ENCODE assay signal across 25 cellular contexts in genomic region chr19:29773141-29773540, GRCh38. TPM values are rescaled to one million over a fixed set of nuclear protein-coding genes. Genes with fewer than 3 reads are reported as not detected.
A peak's percentile ranks its signal among the peaks of the same experiment; 100 is the strongest.
DNase-seq lines count a peak whose midpoint lies in the region; ATAC-seq and TF ChIP-seq lines count a peak whose summit lies in the region.
"Had no signal": no experiment of that assay in that cellular context is flagged by ENCODE, and none has a peak within 500 bp of the region (broad histone marks: within the 10 kb centered on the region; RNA-seq: fewer than 3 reads in every experiment).

No MANE protein-coding gene starts in this region.

- H4K8ac ChIP-seq in mesenchymal stem cell (ENCODE audit: low read length) (peak overlapping the region; percentile 45), neuronal stem cell (ENCODE audit: low read depth, low read length) (no peak overlapping the region)

- H2AK5ac ChIP-seq in mesenchymal stem cell (ENCODE audit: low read length, severe bottlenecking) (no peak overlapping the region), neuronal stem cell (ENCODE audit: low read depth, low read length) (peak overlapping the region; percentile 67)

- H3K4ac ChIP-seq in mesenchymal stem cell (ENCODE audit: low read depth in 1 of 2, low read length in 2 of 2) (peak overlapping the region in 1 of 2 experiments; percentile 77), neuronal stem cell (ENCODE audit: low read length) (no peak overlapping the region)

- intact Hi-C loops in Right ventricle myocardium inferior (cut with DNase I) = no loop called here
- intact Hi-C loops in Right ventricle myocardium superior (cut with DNase I) = no loop called here
- intact Hi-C loops in natural killer cell (cut with micrococcal nuclease) = no loop called here

- H3K27me3 Mint-ChIP-seq in natural killer cell (ENCODE audit: low read depth in 2 of 2) = peaks cover 0 to 2% of the 10 kb centered on the region in 2 donors
- H3K27me3 Mint-ChIP-seq: CD4-positive, alpha-beta T cell had no signal

- no peaks in the 10 kb centered on the region for H3K9me3 ChIP-seq in mesenchymal stem cell (ENCODE audit: control insufficient read depth, low read length)
- no peaks in the 10 kb centered on the region for H3K9me3 ChIP-seq in neuronal stem cell (replicated peaks in 1 of 2; ENCODE audit: control insufficient read depth in 2 of 2, insufficient read depth in 1 of 2, low read depth in 1 of 2, low read length in 2 of 2)
- H3K9me3 ChIP-seq: A549; BLaER1 treated with 17β-estradiol and CSF1 and Interleukin-3, amounts not matched to agents 10 nM and 100 nM; Caco-2 had no signal

- ATAC-seq in Right ventricle myocardium inferior (no peak), Right ventricle myocardium superior (ENCODE audit: poor library complexity) (no peak), HG03108 (IDR thresholded peaks at IDR 0.05; ENCODE audit: unreplicated experiment) (no peak), GM21737 (IDR thresholded peaks at IDR 0.05; ENCODE audit: unreplicated experiment) (no peak), natural killer cell (no peak)
- ATAC-seq: A549; CD8-positive, alpha-beta T cell; GM12878 had no signal

- H2BK120ac ChIP-seq in mesenchymal stem cell (ENCODE audit: low read depth, low read length) (no peak overlapping the region), neuronal stem cell (ENCODE audit: low read depth, low read length) (no peak overlapping the region)

- H3K4me2 ChIP-seq in mesenchymal stem cell (ENCODE audit: low read length, poor library complexity, severe bottlenecking) = no peak overlapping the region
- H3K4me2 ChIP-seq in neuronal stem cell (ENCODE audit: insufficient read depth, low read length, poor library complexity, severe bottlenecking) = no peak overlapping the region
- H3K4me2 ChIP-seq: A549; BLaER1 treated with 17β-estradiol and CSF1 and Interleukin-3, amounts not matched to agents 10 nM and 100 nM had no signal

- no peak overlapping the region for H3K23ac ChIP-seq in mesenchymal stem cell (ENCODE audit: low read length in 2 of 2)
- no peak overlapping the region for H3K23ac ChIP-seq in neuronal stem cell (ENCODE audit: low read depth, low read length, poor library complexity)

- no peak overlapping the region for H3K4me3 Mint-ChIP-seq in natural killer cell
- H3K4me3 Mint-ChIP-seq: B cell; CD4-positive, alpha-beta T cell; CD8-positive, alpha-beta T cell had no signal

- H2BK12ac ChIP-seq in mesenchymal stem cell (ENCODE audit: low read length in 2 of 2) (peak overlapping the region in 1 of 2 experiments; percentile 52), neuronal stem cell (ENCODE audit: low read length) (no peak overlapping the region)

- H3K79me1 ChIP-seq in mesenchymal stem cell (replicated peaks; ENCODE audit: low read length, poor library complexity, severe bottlenecking) (no peaks in the 10 kb centered on the region), neuronal stem cell (ENCODE audit: low read depth, low read length) (no peaks in the 10 kb centered on the region)

- peaks cover 6% of the 10 kb centered on the region for H3K4me1 ChIP-seq in mesenchymal stem cell (ENCODE audit: control insufficient read depth, insufficient read depth, low read depth, low read length)
- peaks cover 6 to 7% of the 10 kb centered on the region in 2 donors for H3K4me1 ChIP-seq in neuronal stem cell (ENCODE audit: control insufficient read depth in 2 of 2, insufficient read depth in 1 of 2, low read depth in 1 of 2, low read length in 2 of 2)
- H3K4me1 ChIP-seq: Caco-2 had no signal

- no peak for TF ChIP-seq CTCF in natural killer cell (IDR thresholded peaks at IDR 0.05)

- H3K36me3 Mint-ChIP-seq in natural killer cell = no peaks in the 10 kb centered on the region
- H3K36me3 Mint-ChIP-seq: CD8-positive, alpha-beta T cell had no signal

- H3K4me3 ChIP-seq in mesenchymal stem cell (ENCODE audit: insufficient read depth in 1 of 2, low read depth in 1 of 2, low read length in 2 of 2) (no peak overlapping the region), neuronal stem cell (ENCODE audit: low read length in 2 of 2) (no peak overlapping the region)
- H3K4me3 ChIP-seq: A549; BLaER1 treated with 17β-estradiol and CSF1 and Interleukin-3, amounts not matched to agents 10 nM and 100 nM; GM12878 had no signal

- H3K14ac ChIP-seq in mesenchymal stem cell (ENCODE audit: low read length in 2 of 2) (no peak overlapping the region), neuronal stem cell (ENCODE audit: low read length) (no peak overlapping the region)

- H3K18ac ChIP-seq in mesenchymal stem cell (ENCODE audit: low read depth in 1 of 2, low read length in 2 of 2) (no peak overlapping the region), neuronal stem cell (ENCODE audit: low read length) (peak overlapping the region; percentile 2)

- H3K27ac ChIP-seq in mesenchymal stem cell (ENCODE audit: low read length, poor library complexity, severe bottlenecking) (no peak overlapping the region), neuronal stem cell (replicated peaks; ENCODE audit: low read length) (no peak overlapping the region)
- H3K27ac ChIP-seq: 22Rv1; A549; BLaER1 treated with 17β-estradiol and CSF1 and Interleukin-3, amounts not matched to agents 10 nM and 100 nM; C4-2B had no signal

- H2AFZ ChIP-seq in mesenchymal stem cell (ENCODE audit: low read depth, low read length) (no peak overlapping the region), neuronal stem cell (ENCODE audit: low read length) (no peak overlapping the region)

- H4K91ac ChIP-seq in mesenchymal stem cell (ENCODE audit: low read length) (peak overlapping the region; percentile 77), neuronal stem cell (ENCODE audit: low read depth, low read length, poor library complexity) (no peak overlapping the region)

- 95% methylated on average over 6 of the region's 8 CpGs for WGBS in mesenchymal stem cell
- no CpG with 5 or more reads among the region's 8 CpGs for WGBS in neuronal stem cell (ENCODE audit: extremely low coverage in 2 of 2, insufficient read length in 2 of 2, insufficient replicate concordance in 1 of 2), 2 donors

- DNase-seq in Right ventricle myocardium inferior (ENCODE audit: missing footprints) = peak; percentile 4
- no peak for DNase-seq in Right ventricle myocardium superior
- no peak for DNase-seq in mesenchymal stem cell
- DNase-seq in neuronal stem cell (ENCODE audit: low spot score) = no peak
- no peak for DNase-seq in natural killer cell
- DNase-seq: AML-193; Caco-2; Calu3; CD4-positive, alpha-beta T cell; CD8-positive, alpha-beta T cell; DMS 273 treated with DMSO at 0.1 percent for 48 hours; DMS153; DMS53; DMS79; DND-41; EL; GDM1 had no signal

- H2BK15ac ChIP-seq in mesenchymal stem cell (ENCODE audit: low read depth, poor library complexity, severe bottlenecking) = no peak overlapping the region
- peak overlapping the region; percentile 61 for H2BK15ac ChIP-seq in neuronal stem cell (ENCODE audit: low read length)

- H3K27ac Mint-ChIP-seq in natural killer cell = no peak overlapping the region
- H3K27ac Mint-ChIP-seq: B cell; CD4-positive, alpha-beta T cell; CD8-positive, alpha-beta T cell had no signal

- H3K9me3 Mint-ChIP-seq in natural killer cell = no peaks in the 10 kb centered on the region
- H3K9me3 Mint-ChIP-seq: CD4-positive, alpha-beta T cell; CD8-positive, alpha-beta T cell had no signal

- H3K36me3 ChIP-seq in mesenchymal stem cell (ENCODE audit: control insufficient read depth in 1 of 2, insufficient read depth in 2 of 2, low read depth in 1 of 2, low read length in 2 of 2) (no peaks in the 10 kb centered on the region), neuronal stem cell (replicated peaks in 1 of 2; ENCODE audit: control insufficient read depth in 2 of 2, insufficient read depth in 2 of 2, low read length in 2 of 2) (no peaks in the 10 kb centered on the region)
- H3K36me3 ChIP-seq: BLaER1 treated with 17β-estradiol and CSF1 and Interleukin-3, amounts not matched to agents 10 nM and 100 nM had no signal

- H3K4me1 Mint-ChIP-seq in natural killer cell = no peaks in the 10 kb centered on the region
- H3K4me1 Mint-ChIP-seq: B cell had no signal

- H3K27me3 ChIP-seq in mesenchymal stem cell (ENCODE audit: control insufficient read depth in 1 of 2, insufficient read depth in 1 of 2, low read length in 2 of 2) (peaks cover 13 to 27% of the 10 kb centered on the region in 2 experiments), neuronal stem cell (ENCODE audit: control insufficient read depth in 3 of 3, insufficient read depth in 3 of 3, low read depth in 1 of 3, low read length in 3 of 3) (peaks cover 0 to 2% (median 0%) of the 10 kb centered on the region in 3 experiments)
- H3K27me3 ChIP-seq: BLaER1 treated with 17β-estradiol and CSF1 and Interleukin-3, amounts not matched to agents 10 nM and 100 nM had no signal

- H2BK5ac ChIP-seq in mesenchymal stem cell (ENCODE audit: low read depth, low read length, poor library complexity, severe bottlenecking) = no peak overlapping the region
- H2BK5ac ChIP-seq in neuronal stem cell (ENCODE audit: low read length) = no peak overlapping the region

- H3K9ac ChIP-seq in mesenchymal stem cell (ENCODE audit: low read length) (no peak overlapping the region), neuronal stem cell (ENCODE audit: low read depth, low read length, poor library complexity) (no peak overlapping the region)
- H3K9ac ChIP-seq: BLaER1 treated with 17β-estradiol and CSF1 and Interleukin-3, amounts not matched to agents 10 nM and 100 nM had no signal

RNA-seq across cellular contexts. Expression of gene CCNE1, which starts 38.6 kb away (rescaled TPM):
- total RNA-seq in Right ventricle myocardium inferior = 3.1 TPM
- total RNA-seq in Right ventricle myocardium superior = 4.1 TPM
- polyA plus RNA-seq in mesenchymal stem cell (2013, experiment 1 of 2) = 9.8 TPM
- polyA plus RNA-seq in mesenchymal stem cell (2013, experiment 2 of 2) = 9.8 TPM
- 15.7 TPM for polyA plus RNA-seq in neuronal stem cell (2013, experiment 1 of 2)
- 15.8 TPM for polyA plus RNA-seq in neuronal stem cell (2013, experiment 2 of 2)
- total RNA-seq in natural killer cell = 1 to 10 TPM; 2.6 to 6.7 (median 2.9) TPM

RNA-seq across cellular contexts. Expression of gene C19orf12, which starts 58.1 kb away (rescaled TPM):
- total RNA-seq in Right ventricle myocardium inferior (64.2 TPM), Right ventricle myocardium superior (59.9 TPM), natural killer cell (10 to 100 TPM; 33.1 to 52.6 (median 47.5) TPM)
- polyA plus RNA-seq in mesenchymal stem cell (2013, experiment 1 of 2) = 22.7 TPM
- 22.8 TPM for polyA plus RNA-seq in mesenchymal stem cell (2013, experiment 2 of 2)
- 20.8 TPM for polyA plus RNA-seq in neuronal stem cell (2013, experiment 1 of 2)
- 20.7 TPM for polyA plus RNA-seq in neuronal stem cell (2013, experiment 2 of 2)
